10 cellular contexts compared by ENCODE assay signal in genomic region chr6:15444881-15445280, GRCh38.
DNase-seq lines count a peak whose midpoint lies in the region; ATAC-seq and TF ChIP-seq lines count a peak whose summit lies in the region.
"Had no signal": no experiment of that assay in that cellular context is flagged by ENCODE, and none has a peak within 500 bp of the region (broad histone marks: within the 10 kb centered on the region; RNA-seq: fewer than 3 reads in every experiment).

No MANE protein-coding gene starts in this region.

- H3K9ac ChIP-seq in neural progenitor cell = no peak overlapping the region

- no peaks in the 10 kb centered on the region for H3K27me3 ChIP-seq in neural progenitor cell
- no peaks in the 10 kb centered on the region for H3K27me3 ChIP-seq in thyroid gland

- ATAC-seq in SK-N-SH treated with all-trans-retinoic acid at 6 μM for 48 hours = peak; percentile 77

- H3K36me3 ChIP-seq in neural progenitor cell (no peaks in the 10 kb centered on the region), thyroid gland (no peaks in the 10 kb centered on the region)

- peaks cover 96% of the 10 kb centered on the region for H3K79me2 ChIP-seq in neural progenitor cell (ENCODE audit: low read depth)

- intact Hi-C loops in thyroid gland (cut with DNase I) = no loop called here
- intact Hi-C loops in activated T-helper 1 cell treated with anti-CD3 and anti-CD28 coated beads, Interleukin-12 subunit alpha, Interleukin-12 subunit beta, Interleukin-2, Interleukin-4 antibody, amounts not matched to agents 30 ng/mL and 10 ng/mL and 1 ng/mL, durations not matched to agents 14 hours and 24 hours and 36 hours (cut with micrococcal nuclease) = loop anchor here (5.0 to 10.0 kb wide), 2 partner anchors 713 to 1230 kb away; no protein-coding TSS in a partner anchor

- H3K4me3 ChIP-seq in neural progenitor cell = no peak overlapping the region
- H3K4me3 ChIP-seq in thyroid gland (replicated peaks in 1 of 3) = no peak overlapping the region

- peaks cover 7% of the 10 kb centered on the region for H3K27me3 Mint-ChIP-seq in neural progenitor cell (ENCODE audit: insufficient read depth, low read depth)
- H3K27me3 Mint-ChIP-seq in activated T-helper 1 cell treated with anti-CD3 and anti-CD28 coated beads, Interleukin-12 subunit alpha, Interleukin-12 subunit beta, Interleukin-2, Interleukin-4 antibody, amounts not matched to agents 30 ng/mL and 10 ng/mL and 1 ng/mL, durations not matched to agents 14 hours and 24 hours and 36 hours (ENCODE audit: insufficient read depth) = no peaks in the 10 kb centered on the region

- H4K20me1 ChIP-seq in neural progenitor cell (ENCODE audit: low read depth) = peaks cover 82% of the 10 kb centered on the region

- no peaks in the 10 kb centered on the region for H3K9me3 Mint-ChIP-seq in neural progenitor cell
- H3K9me3 Mint-ChIP-seq in activated T-helper 1 cell treated with anti-CD3 and anti-CD28 coated beads, Interleukin-12 subunit alpha, Interleukin-12 subunit beta, Interleukin-2, Interleukin-4 antibody, amounts not matched to agents 30 ng/mL and 10 ng/mL and 1 ng/mL, durations not matched to agents 14 hours and 24 hours and 36 hours = no peaks in the 10 kb centered on the region
- H3K9me3 Mint-ChIP-seq: activated T-helper 2 cell treated with anti-CD3 and anti-CD28 coated beads, Interferon-gamma antibody, Interleukin-2, Interleukin-4, amounts not matched to agents 10 μg/mL and 5 μg/mL and 100 μg/mL, durations not matched to agents 14 hours and 24 hours and 36 hours had no signal

- 78 to 79% methylated on average over 3 of the region's 3 CpGs for WGBS in thyroid gland, 2 donors

- no peak for TF ChIP-seq POLR2A in thyroid gland (IDR thresholded peaks at IDR 0.05)

- peaks cover 16% of the 10 kb centered on the region for H3F3A ChIP-seq in neural progenitor cell (ENCODE audit: low read depth)

- peaks cover 5% of the 10 kb centered on the region for H3K36me3 Mint-ChIP-seq in neural progenitor cell
- peaks cover 3% of the 10 kb centered on the region for H3K36me3 Mint-ChIP-seq in activated T-helper 1 cell treated with anti-CD3 and anti-CD28 coated beads, Interleukin-12 subunit alpha, Interleukin-12 subunit beta, Interleukin-2, Interleukin-4 antibody, amounts not matched to agents 30 ng/mL and 10 ng/mL and 1 ng/mL, durations not matched to agents 14 hours and 24 hours and 36 hours (ENCODE audit: low read depth)

- TF ChIP-seq CTCF in neural progenitor cell (IDR thresholded peaks at IDR 0.05) (peak; percentile 35), thyroid gland (IDR thresholded peaks at IDR 0.05) (peak in 1 of 6 experiments; percentile 7)

- no peak overlapping the region for H3K27ac Mint-ChIP-seq in neural progenitor cell
- no peak overlapping the region for H3K27ac Mint-ChIP-seq in activated T-helper 1 cell treated with anti-CD3 and anti-CD28 coated beads, Interleukin-12 subunit alpha, Interleukin-12 subunit beta, Interleukin-2, Interleukin-4 antibody, amounts not matched to agents 30 ng/mL and 10 ng/mL and 1 ng/mL, durations not matched to agents 14 hours and 24 hours and 36 hours
- H3K27ac Mint-ChIP-seq: activated T-helper 2 cell treated with anti-CD3 and anti-CD28 coated beads, Interferon-gamma antibody, Interleukin-2, Interleukin-4, amounts not matched to agents 10 μg/mL and 5 μg/mL and 100 μg/mL, durations not matched to agents 14 hours and 24 hours and 36 hours had no signal

- no peak overlapping the region for H2AFZ ChIP-seq in neural progenitor cell (replicated peaks)

- H3K9me3 ChIP-seq in neural progenitor cell (ENCODE audit: low read depth) (no peaks in the 10 kb centered on the region), thyroid gland (no peaks in the 10 kb centered on the region)

- H3K27ac ChIP-seq in neural progenitor cell = no peak overlapping the region
- H3K27ac ChIP-seq in thyroid gland = no peak overlapping the region

- DNase-seq in NCI-H1436 (lab: John Stamatoyannopoulos, UW) (peak; percentile 21), NCI-H1436 treated with DMSO at 0.1 percent for 48 hours (lab: John Stamatoyannopoulos, UW) (no peak), NAMALWA (ENCODE audit: low spot score) (peak; percentile 39), neural progenitor cell (ENCODE audit: low spot score) (no peak), thyroid gland (no peak), GM19240 (ENCODE audit: insufficient read length, low spot score) (no peak)
- DNase-seq in activated T-helper 1 cell treated with anti-CD3 and anti-CD28 coated beads, Interleukin-12 subunit alpha, Interleukin-12 subunit beta, Interleukin-2, Interleukin-4 antibody, amounts not matched to agents 30 ng/mL and 10 ng/mL and 1 ng/mL, durations not matched to agents 14 hours and 24 hours and 36 hours (ENCODE audit: low spot score) = no peak
- DNase-seq: effector CD4-positive, alpha-beta T cell had no signal

- H3K4me1 Mint-ChIP-seq in neural progenitor cell = peaks cover 61% of the 10 kb centered on the region
- H3K4me1 Mint-ChIP-seq in activated T-helper 1 cell treated with anti-CD3 and anti-CD28 coated beads, Interleukin-12 subunit alpha, Interleukin-12 subunit beta, Interleukin-2, Interleukin-4 antibody, amounts not matched to agents 30 ng/mL and 10 ng/mL and 1 ng/mL, durations not matched to agents 14 hours and 24 hours and 36 hours (ENCODE audit: low read depth) = peaks cover 75% of the 10 kb centered on the region

- H3K4me1 ChIP-seq in neural progenitor cell (peaks cover 74% of the 10 kb centered on the region), thyroid gland (peaks cover 7 to 19% of the 10 kb centered on the region in 2 donors)

- H3K4me2 ChIP-seq in neural progenitor cell = no peak overlapping the region

- H3K4me3 Mint-ChIP-seq in neural progenitor cell = no peak overlapping the region
- no peak overlapping the region for H3K4me3 Mint-ChIP-seq in activated T-helper 1 cell treated with anti-CD3 and anti-CD28 coated beads, Interleukin-12 subunit alpha, Interleukin-12 subunit beta, Interleukin-2, Interleukin-4 antibody, amounts not matched to agents 30 ng/mL and 10 ng/mL and 1 ng/mL, durations not matched to agents 14 hours and 24 hours and 36 hours

TF ChIP-seq in SK-N-SH treated with all-trans-retinoic acid at 6 μM for 48 hours, 23 proteins besides CTCF, POLR2A, EP300 and RAD21 (continues in another document):
- TF ChIP-seq RARB (CRISPR knock-in tag; IDR thresholded peaks at IDR 0.05) = no peak
- TF ChIP-seq POU6F1 (CRISPR knock-in tag; IDR thresholded peaks at IDR 0.05; ENCODE audit: borderline replicate concordance, low read depth) = no peak
- 0 out of 2 replicates have a peak, but pooled peaks have one; percentile 26 for TF ChIP-seq ZFP3 (CRISPR knock-in tag; IDR thresholded peaks at IDR 0.05)
- TF ChIP-seq ARNTL (CRISPR knock-in tag; IDR thresholded peaks at IDR 0.05; ENCODE audit: borderline replicate concordance, low read depth) = no peak
- no peak for TF ChIP-seq CSDC2 (CRISPR knock-in tag; IDR thresholded peaks at IDR 0.05)
- peak; percentile 93 for TF ChIP-seq TCF4 (CRISPR knock-in tag; IDR thresholded peaks at IDR 0.05; ENCODE audit: borderline replicate concordance)
- peak; percentile 97 for TF ChIP-seq TSHZ2 (CRISPR knock-in tag; IDR thresholded peaks at IDR 0.05)
- 0 out of 2 replicates have a peak, but pooled peaks have one; percentile 70 for TF ChIP-seq CSRNP3 (CRISPR knock-in tag; IDR thresholded peaks at IDR 0.05)

Comparison
In these comparisons a context has a peak if more than half of its experiments do, and no peak if none do; other contexts are left out.
1. DNase-seq: peak in NCI-H1436 (single experiment) and NAMALWA (single experiment); none in NCI-H1436 treated with DMSO at 0.1 percent for 48 hours (single experiment), neural progenitor cell (single experiment), thyroid gland (0 of 2), GM19240 (single experiment) and activated T-helper 1 cell treated with anti-CD3 and anti-CD28 coated beads, Interleukin-12 subunit alpha, Interleukin-12 subunit beta, Interleukin-2, Interleukin-4 antibody, amounts not matched to agents 30 ng/mL and 10 ng/mL and 1 ng/mL, durations not matched to agents 14 hours and 24 hours and 36 hours (single experiment).